In genomic region chr5:118577621-118578020, GRCh38 we compare ENCODE assay signal across 20 cellular contexts.
"Had no signal": no experiment of that assay in that cellular context is flagged by ENCODE, and none has a peak within 500 bp of the region (broad histone marks: within the 10 kb centered on the region; RNA-seq: fewer than 3 reads in every experiment).

No MANE protein-coding gene starts in this region.

- H3K4me3 ChIP-seq: heart left ventricle, lung, mucosa of descending colon, stomach, transverse colon had no signal

- DNase-seq: activated CD4-positive, alpha-beta memory T cell treated with anti-CD3 and anti-CD28 coated beads, Interleukin-2, amount 10 ng/mL, durations not matched to agents 7 days and 5 days; activated CD4-positive, alpha-beta T cell treated with anti-CD3 and anti-CD28 coated beads for 1 hour; activated CD4-positive, alpha-beta T cell treated with anti-CD3 and anti-CD28 coated beads, Interleukin-2, amount 10 ng/mL, durations not matched to agents 7 days and 5 days; activated naive CD8-positive, alpha-beta T cell treated with anti-CD3 and anti-CD28 coated beads, Interleukin-2, amount 50 U/mL, for 24 hours; activated T-cell treated with anti-CD3 and anti-CD28 coated beads, Interleukin-2, amount 50 U/mL, for 48 hours; caudate nucleus; cortex of kidney; foreskin keratinocyte; heart left ventricle; hypothalamus; immature natural killer cell; kidney; mucosa of descending colon; small intestine; stimulated activated naive B cell treated with anti-CD40 and anti-IgM and Interleukin-4, amounts not matched to agents 10 μg/mL and 1 μg/mL and 100 μg/mL, for 72 hours; stomach; T-helper 2 cell; transverse colon had no signal

- H3K4me1 ChIP-seq: foreskin keratinocyte, transverse colon had no signal

- H3K27me3 ChIP-seq: foreskin keratinocyte, heart left ventricle, neutrophil, stomach, transverse colon had no signal

- H3K36me3 ChIP-seq: heart left ventricle, neutrophil, stomach, transverse colon had no signal

- H3K9me3 ChIP-seq: heart left ventricle, mucosa of descending colon, neutrophil, stomach, transverse colon had no signal

- H3K27ac ChIP-seq: foreskin keratinocyte, heart left ventricle, neutrophil, transverse colon had no signal
